1 cellular context compared by ENCODE assay signal in genomic region chr17:79045830-79046500, GRCh38.
TF ChIP-seq lines count a peak whose summit lies in the region.

No MANE protein-coding gene starts in this region.

TF ChIP-seq in IMR-90, 13 proteins besides CTCF, POLR2A, EP300 and RAD21 (continued from another document):
- no peak for TF ChIP-seq NFE2L2 (IDR thresholded peaks at IDR 0.05; ENCODE audit: low read depth, low read length)
- peak; percentile 74 for TF ChIP-seq SMC3 (IDR thresholded peaks at IDR 0.05; ENCODE audit: low read depth, low read length)
